In genomic region chr16:16774389-16774788, GRCh38 we compare ENCODE assay signal across 1 cellular context.
TF ChIP-seq lines count a peak whose summit lies in the region.

No MANE protein-coding gene starts in this region.

TF ChIP-seq in GM23338, 12 proteins besides CTCF, POLR2A, EP300 and RAD21 (continued from another document):
- TF ChIP-seq ZNF462 (CRISPR knock-in tag; IDR thresholded peaks at IDR 0.05): no peak
- no peak for TF ChIP-seq STAT1 (IDR thresholded peaks at IDR 0.05; ENCODE audit: unreplicated experiment)
- no peak for TF ChIP-seq EZH2 (IDR thresholded peaks at IDR 0.05; ENCODE audit: low read depth, unreplicated experiment)
- no peak for TF ChIP-seq CREB1 (CRISPR knock-in tag; IDR thresholded peaks at IDR 0.05; ENCODE audit: low read depth)
- TF ChIP-seq JUNB (IDR thresholded peaks at IDR 0.05; ENCODE audit: unreplicated experiment): no peak
- no peak for TF ChIP-seq EZH2phosphoT487 (IDR thresholded peaks at IDR 0.05; ENCODE audit: unreplicated experiment)
